Comparison of ENCODE assay signal across 18 cellular contexts in genomic region chr12:91379051-91379775, GRCh38.
"Had no signal": no experiment of that assay in that cellular context is flagged by ENCODE, and none has a peak within 500 bp of the region (broad histone marks: within the 10 kb centered on the region; RNA-seq: fewer than 3 reads in every experiment).

No MANE protein-coding gene starts in this region.

- H3K36me3 Mint-ChIP-seq: immature natural killer cell; naive thymus-derived CD4-positive, alpha-beta T cell; stimulated activated effector memory CD8-positive, alpha-beta T cell treated with anti-CD3 and anti-CD28 coated beads, Interleukin-12 subunit alpha, Interleukin-12 subunit beta, amount 100 ng/mL, for 72 hours; T-cell had no signal

- H3K9me3 ChIP-seq: heart right ventricle, thyroid gland had no signal

- H3K27me3 Mint-ChIP-seq: activated CD8-positive, alpha-beta T cell treated with anti-CD3 and anti-CD28 coated beads for 36 hours; activated T-cell treated with anti-CD3 and anti-CD28 coated beads, Interleukin-2, amount 50 U/mL, for 24 hours had no signal

- H3K27me3 ChIP-seq: brain microvascular endothelial cell, heart right ventricle, thyroid gland had no signal

- H3K27ac ChIP-seq: brain microvascular endothelial cell, coronary artery, heart right ventricle had no signal

- DNase-seq: activated CD4-positive, alpha-beta T cell treated with anti-CD3 and anti-CD28 coated beads for 48 hours; activated CD4-positive, CD25-positive, alpha-beta regulatory T cell; activated CD8-positive, alpha-beta T cell treated with anti-CD3 and anti-CD28 coated beads for 36 hours; activated naive CD4-positive, alpha-beta T cell treated with anti-CD3 and anti-CD28 coated beads for 36 hours; activated T-cell treated with anti-CD3 and anti-CD28 coated beads, Interleukin-2, amount 50 U/mL, for 24 hours; brain microvascular endothelial cell; central memory CD4-positive, alpha-beta T cell; heart right ventricle; immature natural killer cell; mesenchymal stem cell; naive thymus-derived CD4-positive, alpha-beta T cell; stimulated activated CD4-positive, alpha-beta T cell treated with anti-CD3 and anti-CD28 coated beads, Interleukin-4, amount 100 ng/mL, for 24 hours; T-cell; T-helper 9 cell; thyroid gland had no signal

- H3K36me3 ChIP-seq: brain microvascular endothelial cell, heart right ventricle, thyroid gland had no signal

- H3K9me3 Mint-ChIP-seq: activated CD8-positive, alpha-beta T cell treated with anti-CD3 and anti-CD28 coated beads for 36 hours; activated naive CD4-positive, alpha-beta T cell treated with anti-CD3 and anti-CD28 coated beads for 36 hours; activated T-cell treated with anti-CD3 and anti-CD28 coated beads, Interleukin-2, amount 50 U/mL, for 24 hours; immature natural killer cell; naive thymus-derived CD4-positive, alpha-beta T cell; stimulated activated effector memory CD8-positive, alpha-beta T cell treated with anti-CD3 and anti-CD28 coated beads, Interleukin-12 subunit alpha, Interleukin-12 subunit beta, amount 100 ng/mL, for 72 hours; T-cell had no signal

- H3K4me3 ChIP-seq: coronary artery, heart right ventricle, thyroid gland had no signal

- H3K4me3 Mint-ChIP-seq: activated CD8-positive, alpha-beta T cell treated with anti-CD3 and anti-CD28 coated beads for 36 hours; activated naive CD4-positive, alpha-beta T cell treated with anti-CD3 and anti-CD28 coated beads for 36 hours; activated T-cell treated with anti-CD3 and anti-CD28 coated beads, Interleukin-2, amount 50 U/mL, for 24 hours; immature natural killer cell; naive thymus-derived CD4-positive, alpha-beta T cell; stimulated activated effector memory CD8-positive, alpha-beta T cell treated with anti-CD3 and anti-CD28 coated beads, Interleukin-12 subunit alpha, Interleukin-12 subunit beta, amount 100 ng/mL, for 72 hours; T-cell had no signal

- ATAC-seq: activated CD8-positive, alpha-beta T cell treated with anti-CD3 and anti-CD28 coated beads for 36 hours; heart right ventricle; naive thymus-derived CD4-positive, alpha-beta T cell; sciatic nerve; stimulated activated effector memory CD8-positive, alpha-beta T cell treated with anti-CD3 and anti-CD28 coated beads, Interleukin-12 subunit alpha, Interleukin-12 subunit beta, amount 100 ng/mL, for 72 hours; T-cell had no signal

- H3K27ac Mint-ChIP-seq: activated CD8-positive, alpha-beta T cell treated with anti-CD3 and anti-CD28 coated beads for 36 hours; activated naive CD4-positive, alpha-beta T cell treated with anti-CD3 and anti-CD28 coated beads for 36 hours; activated T-cell treated with anti-CD3 and anti-CD28 coated beads, Interleukin-2, amount 50 U/mL, for 24 hours; immature natural killer cell; stimulated activated effector memory CD8-positive, alpha-beta T cell treated with anti-CD3 and anti-CD28 coated beads, Interleukin-12 subunit alpha, Interleukin-12 subunit beta, amount 100 ng/mL, for 72 hours; T-cell had no signal
